Comparison of ENCODE assay signal across 19 cellular contexts in the genomic region with DNA sequence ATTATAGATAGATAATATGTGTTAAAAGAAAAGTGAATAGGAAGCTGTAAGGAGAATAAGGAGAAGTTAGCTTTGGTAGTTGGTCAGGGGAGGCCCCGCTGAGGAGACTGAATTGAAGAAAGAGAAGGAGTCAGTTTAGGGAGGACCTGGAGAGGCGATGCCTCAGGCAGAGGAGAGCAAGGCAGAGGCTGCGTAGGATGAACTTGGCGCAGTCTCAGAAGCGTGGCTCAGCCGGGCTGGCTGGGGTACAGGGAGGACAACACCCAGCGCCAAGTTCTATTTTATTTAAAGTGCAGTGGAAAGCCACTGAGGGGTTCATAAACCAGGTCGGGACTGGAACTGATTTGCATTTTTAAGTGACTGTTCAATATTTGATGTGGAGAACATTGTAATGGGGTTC.
DNase-seq lines count a peak whose midpoint lies in the region; ATAC-seq and TF ChIP-seq lines count a peak whose summit lies in the region.
"Had no signal": no experiment of that assay in that cellular context is flagged by ENCODE, and none has a peak within 500 bp of the region (broad histone marks: within the 10 kb centered on the region; RNA-seq: fewer than 3 reads in every experiment).

No MANE protein-coding gene starts in this region.

- no peaks in the 10 kb centered on the region for H3K27me3 ChIP-seq in right cardiac atrium (ENCODE audit: control insufficient read depth, insufficient read depth)
- no peaks in the 10 kb centered on the region for H3K27me3 ChIP-seq in skeletal muscle tissue (ENCODE audit: control insufficient read depth in 3 of 3, insufficient read depth in 3 of 3, low read length in 3 of 3)
- H3K27me3 ChIP-seq in BE2C: no peaks in the 10 kb centered on the region
- H3K27me3 ChIP-seq: BLaER1 treated with 17β-estradiol and CSF1 and Interleukin-3, amounts not matched to agents 10 nM and 100 nM; dorsolateral prefrontal cortex had no signal

- no peak overlapping the region for H3K27ac ChIP-seq in right cardiac atrium (ENCODE audit: low read length)
- H3K27ac ChIP-seq in skeletal muscle tissue (ENCODE audit: low read depth, low read length): peak overlapping the region; percentile 93
- H3K27ac ChIP-seq: 22Rv1; BLaER1 treated with 17β-estradiol and CSF1 and Interleukin-3, amounts not matched to agents 10 nM and 100 nM; dorsolateral prefrontal cortex had no signal

- no peaks in the 10 kb centered on the region for H3K27me3 Mint-ChIP-seq in chondrocyte (ENCODE audit: low read depth)

- DNase-seq in NOMO-1 treated with DMSO at 0.1 percent for 48 hours (lab: John Stamatoyannopoulos, UW; ENCODE audit: unreplicated experiment) (peak; percentile 37), NOMO-1 treated with dmso at 0.1 percent for 144 hours (lab: John Stamatoyannopoulos, UW; ENCODE audit: unreplicated experiment) (no peak), chondrocyte (ENCODE audit: low spot score) (no peak), right cardiac atrium (peak in 2 of 3 donors; percentile 28 to 59), BE2C (no peak), CD1c-positive myeloid dendritic cell (ENCODE audit: extremely low spot score) (no peak)
- DNase-seq: activated CD8-positive, alpha-beta memory T cell treated with anti-CD3 and anti-CD28 coated beads, Interleukin-2, amount 10 ng/mL, durations not matched to agents 7 days and 5 days; activated naive CD8-positive, alpha-beta T cell treated with anti-CD3 and anti-CD28 coated beads, Interleukin-2, amount 50 U/mL, for 24 hours; erythroblast; immature natural killer cell; naive thymus-derived CD4-positive, alpha-beta T cell; NCI-H1436; NCI-H2171; NCI-H69 had no signal

- no peaks in the 10 kb centered on the region for H3K36me3 Mint-ChIP-seq in chondrocyte (ENCODE audit: low read depth)
- H3K36me3 Mint-ChIP-seq: activated CD8-positive, alpha-beta memory T cell treated with anti-CD3 and anti-CD28 coated beads, Interleukin-2, amount 10 ng/mL, durations not matched to agents 7 days and 5 days; immature natural killer cell had no signal

- H3K4me1 Mint-ChIP-seq in chondrocyte (ENCODE audit: low read depth): peaks cover 53% of the 10 kb centered on the region
- H3K4me1 Mint-ChIP-seq: activated CD8-positive, alpha-beta memory T cell treated with anti-CD3 and anti-CD28 coated beads, Interleukin-2, amount 10 ng/mL, durations not matched to agents 7 days and 5 days; activated naive CD8-positive, alpha-beta T cell treated with anti-CD3 and anti-CD28 coated beads, Interleukin-2, amount 50 U/mL, for 24 hours; immature natural killer cell had no signal

- H3K4me1 ChIP-seq in right cardiac atrium (ENCODE audit: control insufficient read depth, insufficient read depth, low read length) (no peaks in the 10 kb centered on the region), skeletal muscle tissue (ENCODE audit: control insufficient read depth in 3 of 3, insufficient read depth in 3 of 3, low read length in 3 of 3) (peaks cover 41 to 52% (median 42%) of the 10 kb centered on the region in 3 donors), BE2C (no peaks in the 10 kb centered on the region)

- no peaks in the 10 kb centered on the region for H3K9me3 Mint-ChIP-seq in chondrocyte (ENCODE audit: low read depth)
- H3K9me3 Mint-ChIP-seq: activated naive CD8-positive, alpha-beta T cell treated with anti-CD3 and anti-CD28 coated beads, Interleukin-2, amount 50 U/mL, for 24 hours; immature natural killer cell had no signal

- TF ChIP-seq CTCF in chondrocyte (IDR thresholded peaks at IDR 0.05): no peak
- no peak for TF ChIP-seq CTCF in BE2C (IDR thresholded peaks at IDR 0.05; ENCODE audit: low read depth, low read length)

- 77% methylated on average over 8 of the region's 8 CpGs for WGBS in right cardiac atrium

- no peak overlapping the region for H3K9ac ChIP-seq in skeletal muscle tissue (ENCODE audit: low read depth in 1 of 3, low read length in 3 of 3)
- H3K9ac ChIP-seq: BLaER1 treated with 17β-estradiol and CSF1 and Interleukin-3, amounts not matched to agents 10 nM and 100 nM had no signal

- H3K9me3 ChIP-seq in right cardiac atrium (ENCODE audit: control insufficient read depth, low read length): no peaks in the 10 kb centered on the region
- no peaks in the 10 kb centered on the region for H3K9me3 ChIP-seq in skeletal muscle tissue (ENCODE audit: control insufficient read depth in 3 of 3, low read length in 3 of 3)
- no peaks in the 10 kb centered on the region for H3K9me3 ChIP-seq in BE2C
- H3K9me3 ChIP-seq: BLaER1 treated with 17β-estradiol and CSF1 and Interleukin-3, amounts not matched to agents 10 nM and 100 nM had no signal

- no peak overlapping the region for H3K4me3 ChIP-seq in right cardiac atrium (ENCODE audit: low read length)
- no peak overlapping the region for H3K4me3 ChIP-seq in skeletal muscle tissue (ENCODE audit: low read length in 3 of 3)
- no peak overlapping the region for H3K4me3 ChIP-seq in BE2C (ENCODE audit: low read depth, low read length)
- H3K4me3 ChIP-seq: BLaER1 treated with 17β-estradiol and CSF1 and Interleukin-3, amounts not matched to agents 10 nM and 100 nM; dorsolateral prefrontal cortex had no signal

- peak overlapping the region; percentile 52 for H3K27ac Mint-ChIP-seq in chondrocyte (ENCODE audit: unreplicated experiment)
- H3K27ac Mint-ChIP-seq: activated CD8-positive, alpha-beta memory T cell treated with anti-CD3 and anti-CD28 coated beads, Interleukin-2, amount 10 ng/mL, durations not matched to agents 7 days and 5 days; activated naive CD8-positive, alpha-beta T cell treated with anti-CD3 and anti-CD28 coated beads, Interleukin-2, amount 50 U/mL, for 24 hours; immature natural killer cell; naive thymus-derived CD4-positive, alpha-beta T cell had no signal

- H3K36me3 ChIP-seq in skeletal muscle tissue (ENCODE audit: control insufficient read depth in 3 of 3, insufficient read depth in 3 of 3, low read length in 3 of 3) (no peaks in the 10 kb centered on the region), BE2C (no peaks in the 10 kb centered on the region)
- H3K36me3 ChIP-seq: BLaER1 treated with 17β-estradiol and CSF1 and Interleukin-3, amounts not matched to agents 10 nM and 100 nM had no signal

- peak; percentile 38 to 43 for ATAC-seq in right cardiac atrium
- no peak for ATAC-seq in GM19351 (IDR thresholded peaks at IDR 0.05; ENCODE audit: unreplicated experiment)
- ATAC-seq: activated CD8-positive, alpha-beta memory T cell treated with anti-CD3 and anti-CD28 coated beads, Interleukin-2, amount 10 ng/mL, durations not matched to agents 7 days and 5 days; activated naive CD8-positive, alpha-beta T cell treated with anti-CD3 and anti-CD28 coated beads, Interleukin-2, amount 50 U/mL, for 24 hours; naive thymus-derived CD4-positive, alpha-beta T cell had no signal

- intact Hi-C loops in right cardiac atrium (cut with DNase I): no loop called here

- H3K4me3 Mint-ChIP-seq in chondrocyte (ENCODE audit: unreplicated experiment): no peak overlapping the region
- H3K4me3 Mint-ChIP-seq: activated CD8-positive, alpha-beta memory T cell treated with anti-CD3 and anti-CD28 coated beads, Interleukin-2, amount 10 ng/mL, durations not matched to agents 7 days and 5 days; activated naive CD8-positive, alpha-beta T cell treated with anti-CD3 and anti-CD28 coated beads, Interleukin-2, amount 50 U/mL, for 24 hours; immature natural killer cell; naive thymus-derived CD4-positive, alpha-beta T cell had no signal

Comparison
In these comparisons a context has a peak if more than half of its experiments do, and no peak if none do; other contexts are left out.
1. DNase-seq: peak in NOMO-1 treated with DMSO at 0.1 percent for 48 hours (single experiment) and right cardiac atrium (2 of 3); none in NOMO-1 treated with dmso at 0.1 percent for 144 hours (single experiment), chondrocyte (single experiment), BE2C (single experiment) and CD1c-positive myeloid dendritic cell (single experiment).